Comparison of ENCODE assay signal across 20 cellular contexts in genomic region chr7:31549621-31550020, GRCh38. TPM values are rescaled to one million over a fixed set of nuclear protein-coding genes. Genes with fewer than 3 reads are reported as not detected.
DNase-seq lines count a peak whose midpoint lies in the region; ATAC-seq and TF ChIP-seq lines count a peak whose summit lies in the region.
"Had no signal": no experiment of that assay in that cellular context is flagged by ENCODE, and none has a peak within 500 bp of the region (broad histone marks: within the 10 kb centered on the region; RNA-seq: fewer than 3 reads in every experiment).

No MANE protein-coding gene starts in this region.

- intact Hi-C loops in body of pancreas (cut with DNase I): no loop called here
- intact Hi-C loops in mucosa of descending colon (cut with DNase I, micrococcal nuclease): no loop called here

- H3K4me1 ChIP-seq in body of pancreas: peaks cover 10% of the 10 kb centered on the region
- no peaks in the 10 kb centered on the region for H3K4me1 ChIP-seq in mucosa of descending colon (ENCODE audit: low read depth)
- H3K4me1 ChIP-seq: SJCRH30 had no signal

- H3K9me3 ChIP-seq in body of pancreas (no peaks in the 10 kb centered on the region), mucosa of descending colon (no peaks in the 10 kb centered on the region)
- H3K9me3 ChIP-seq: Caco-2, SJCRH30 had no signal

- DNase-seq in SIG-M5 treated with dmso at 0.1 percent for 504 hours (lab: John Stamatoyannopoulos, UW; ENCODE audit: unreplicated experiment) (peak; percentile 52), SIG-M5 (lab: John Stamatoyannopoulos, UW) (no peak), body of pancreas (no peak), mucosa of descending colon (no peak), AG08396 (ENCODE audit: low spot score) (no peak)
- DNase-seq: CD4-positive, alpha-beta T cell; DMS153; EL; KG1; NCI-H1436; NCI-H2029; NCI-H2171; NCI-H446 treated with DMSO at 0.1 percent for 48 hours; SJCRH30 had no signal

- no peak for TF ChIP-seq CTCF in body of pancreas (IDR thresholded peaks at IDR 0.05)
- no peak for TF ChIP-seq CTCF in mucosa of descending colon (IDR thresholded peaks at IDR 0.05)

- H3K27me3 ChIP-seq in body of pancreas: no peaks in the 10 kb centered on the region
- H3K27me3 ChIP-seq: SJCRH30 had no signal

- H3K4me3 ChIP-seq in body of pancreas: no peak overlapping the region
- no peak overlapping the region for H3K4me3 ChIP-seq in mucosa of descending colon
- H3K4me3 ChIP-seq: GM12878, PC-9, SJCRH30 had no signal

- H3K27ac ChIP-seq in body of pancreas: peak overlapping the region in 1 of 4 donors; percentile 36
- H3K27ac ChIP-seq: PC-9, RWPE1, SJCRH30 had no signal

- ATAC-seq in body of pancreas (peak; percentile 30), mucosa of descending colon (peak; percentile 43), HG03439 (IDR thresholded peaks at IDR 0.05; ENCODE audit: unreplicated experiment) (no peak), HG03457 (IDR thresholded peaks at IDR 0.05; ENCODE audit: unreplicated experiment) (no peak)
- ATAC-seq: GM12878 had no signal

- H3K36me3 ChIP-seq in body of pancreas (replicated peaks in 1 of 2; ENCODE audit: insufficient read depth in 1 of 2, low read depth in 2 of 2) (no peaks in the 10 kb centered on the region), mucosa of descending colon (ENCODE audit: low read depth) (no peaks in the 10 kb centered on the region)
- H3K36me3 ChIP-seq: SJCRH30 had no signal

- TF ChIP-seq POLR2A in body of pancreas (IDR thresholded peaks at IDR 0.05): no peak

RNA-seq across cellular contexts. Expression of gene ITPRID1, which starts 35.7 kb away (rescaled TPM):
- total RNA-seq in body of pancreas: not detected
- total RNA-seq in mucosa of descending colon: 1 to 10 TPM; 1.7 to 2.4 (median 2.3) TPM
- total RNA-seq: CD4-positive, alpha-beta T cell; PC-9; SJCRH30 had no signal

Comparison
In these comparisons a context has a peak if more than half of its experiments do, and no peak if none do; other contexts are left out.
1. ATAC-seq: peak in body of pancreas (single experiment) and mucosa of descending colon (single experiment); none in HG03439 (single experiment) and HG03457 (single experiment).